Comparison of ENCODE assay signal across 3 cellular contexts in the genomic region with DNA sequence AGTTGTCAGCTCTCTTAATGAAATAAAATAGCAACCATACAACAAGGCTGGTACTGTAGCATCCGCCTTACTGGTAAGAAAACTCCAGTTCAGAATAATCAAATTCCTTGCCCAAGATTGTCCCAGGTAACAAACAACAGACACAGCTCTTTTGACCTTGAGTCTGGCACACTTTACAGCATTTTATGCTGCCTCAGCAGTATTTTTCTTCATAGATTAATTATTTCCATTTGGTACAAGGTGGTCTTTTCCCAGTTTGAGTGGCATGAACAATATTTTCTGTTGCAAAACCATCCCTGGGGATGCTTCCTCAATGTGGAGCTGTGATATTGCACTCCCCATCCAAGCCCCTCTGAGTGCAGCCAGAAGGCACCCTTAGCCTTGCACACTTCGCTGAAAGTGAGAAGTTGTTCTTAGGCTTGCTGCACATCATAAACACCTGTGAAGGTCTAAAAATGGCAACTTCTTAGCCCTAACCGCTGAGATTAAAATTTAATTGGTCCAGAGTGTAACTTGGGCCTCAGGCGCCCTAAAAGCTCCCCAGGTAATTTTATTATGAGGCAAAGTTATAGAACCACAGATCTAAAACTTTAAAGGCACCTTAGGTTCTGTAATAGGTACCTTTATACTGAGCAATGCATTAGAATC.
TF ChIP-seq lines count a peak whose summit lies in the region.

No MANE protein-coding gene starts in this region.

TF ChIP-seq in HepG2, 621 proteins besides CTCF, POLR2A, EP300 and RAD21:
- TF ChIP-seq MAFK (conservative IDR thresholded peaks at IDR 0.05 in 1 of 2, IDR thresholded peaks at IDR 0.05 in 1 of 2; ENCODE audit: low read length in 2 of 2) (peak; percentile 98 to 99), MAFF (IDR thresholded peaks at IDR 0.05; ENCODE audit: low read depth, low read length) (peak; percentile 99), GZF1 (CRISPR knock-in tag; IDR thresholded peaks at IDR 0.05) (no peak)
TF ChIP-seq in HepG2: peak in this region for 2.

TF ChIP-seq in GM23338, 12 proteins besides CTCF, POLR2A, EP300 and RAD21:
- TF ChIP-seq JUNB (IDR thresholded peaks at IDR 0.05; ENCODE audit: unreplicated experiment) (no peak), ZNF331 (CRISPR knock-in tag; IDR thresholded peaks at IDR 0.05; ENCODE audit: low read depth) (no peak)

TF ChIP-seq in HEK293T, 16 proteins besides CTCF, POLR2A, EP300 and RAD21:
- TF ChIP-seq ELF4 (IDR thresholded peaks at IDR 0.05) = no peak
- TF ChIP-seq BHLHE40 (IDR thresholded peaks at IDR 0.05; ENCODE audit: borderline replicate concordance) = no peak
